Comparison of ENCODE assay signal across 8 cellular contexts in genomic region chr19:49850221-49850486, GRCh38. TPM values are rescaled to one million over a fixed set of nuclear protein-coding genes. Genes with fewer than 3 reads are reported as not detected.
DNase-seq lines count a peak whose midpoint lies in the region; ATAC-seq and TF ChIP-seq lines count a peak whose summit lies in the region.

No MANE protein-coding gene starts in this region.

- H3K4me3 ChIP-seq in SJSA1: peak overlapping the region; percentile 84
- H3K4me3 ChIP-seq in fibroblast of pulmonary artery (replicated peaks; ENCODE audit: low read depth, low read length): peak overlapping the region; percentile 63

- DNase-seq in SJSA1 (ENCODE audit: low read depth in 1 of 2, low spot score in 2 of 2) (no peak), fibroblast of pulmonary artery (ENCODE audit: low read depth) (no peak), sciatic nerve (ENCODE audit: low spot score) (no peak), DMS53 treated with DMSO at 0.1 percent for 48 hours (lab: John Stamatoyannopoulos, UW; ENCODE audit: unreplicated experiment) (no peak), foreskin melanocyte (no peak), DMS153 treated with DMSO at 0.1 percent for 48 hours (lab: John Stamatoyannopoulos, UW; ENCODE audit: unreplicated experiment) (no peak)
- DNase-seq in stimulated activated CD4-positive, alpha-beta T cell treated with anti-CD3 and anti-CD28 coated beads, Interleukin-1b, Interleukin-23, amount 100 ng/mL, for 48 hours: no peak

- peaks cover 20% of the 10 kb centered on the region for H3K36me3 ChIP-seq in SJSA1

- ATAC-seq in GM18517 (IDR thresholded peaks at IDR 0.05; ENCODE audit: unreplicated experiment): peak; percentile 20
- peak; percentile 10 for ATAC-seq in sciatic nerve

- H3K27ac ChIP-seq in SJSA1: peak overlapping the region; percentile 93

- no peaks in the 10 kb centered on the region for H3K9me3 ChIP-seq in SJSA1 (replicated peaks)

- no peaks in the 10 kb centered on the region for H3K27me3 ChIP-seq in SJSA1 (replicated peaks)

- TF ChIP-seq CTCF in fibroblast of pulmonary artery (IDR thresholded peaks at IDR 0.05; ENCODE audit: low read length, missing control alignments): no peak

- intact Hi-C loops in sciatic nerve (cut with DNase I): no loop called here

- peaks cover 42% of the 10 kb centered on the region for H3K4me1 ChIP-seq in SJSA1 (replicated peaks)

RNA-seq across cellular contexts. Expression of gene PTOV1, which starts 0.8 kb away (rescaled TPM):
- total RNA-seq in SJSA1 (2014; rRNA removed; shearing (Covaris generic)): 65.8 and 98.0 TPM in 2 replicates
- 143 TPM for total RNA-seq in sciatic nerve

RNA-seq across cellular contexts. Expression of gene PNKP, which starts 17.2 kb away (rescaled TPM):
- 19.6 and 35.0 TPM in 2 replicates for total RNA-seq in SJSA1 (2014; rRNA removed; shearing (Covaris generic))
- total RNA-seq in sciatic nerve: 66.6 TPM

RNA-seq across cellular contexts. Expression of gene AKT1S1, which starts 27.0 kb away (rescaled TPM):
- total RNA-seq in SJSA1 (2014; rRNA removed; shearing (Covaris generic)): 2.5 and 8.8 TPM in 2 replicates
- 36.6 TPM for total RNA-seq in sciatic nerve

RNA-seq across cellular contexts. Expression of gene TBC1D17, which starts 27.3 kb away (rescaled TPM):
- 2.2 and 3.9 TPM in 2 replicates for total RNA-seq in SJSA1 (2014; rRNA removed; shearing (Covaris generic))
- total RNA-seq in sciatic nerve: 64.8 TPM

RNA-seq across cellular contexts. Expression of gene MED25, which starts 32.1 kb away (rescaled TPM):
- total RNA-seq in SJSA1 (2014; rRNA removed; shearing (Covaris generic)): 13.2 and 14.6 TPM in 2 replicates
- total RNA-seq in sciatic nerve: 39.7 TPM
